In the genomic region with DNA sequence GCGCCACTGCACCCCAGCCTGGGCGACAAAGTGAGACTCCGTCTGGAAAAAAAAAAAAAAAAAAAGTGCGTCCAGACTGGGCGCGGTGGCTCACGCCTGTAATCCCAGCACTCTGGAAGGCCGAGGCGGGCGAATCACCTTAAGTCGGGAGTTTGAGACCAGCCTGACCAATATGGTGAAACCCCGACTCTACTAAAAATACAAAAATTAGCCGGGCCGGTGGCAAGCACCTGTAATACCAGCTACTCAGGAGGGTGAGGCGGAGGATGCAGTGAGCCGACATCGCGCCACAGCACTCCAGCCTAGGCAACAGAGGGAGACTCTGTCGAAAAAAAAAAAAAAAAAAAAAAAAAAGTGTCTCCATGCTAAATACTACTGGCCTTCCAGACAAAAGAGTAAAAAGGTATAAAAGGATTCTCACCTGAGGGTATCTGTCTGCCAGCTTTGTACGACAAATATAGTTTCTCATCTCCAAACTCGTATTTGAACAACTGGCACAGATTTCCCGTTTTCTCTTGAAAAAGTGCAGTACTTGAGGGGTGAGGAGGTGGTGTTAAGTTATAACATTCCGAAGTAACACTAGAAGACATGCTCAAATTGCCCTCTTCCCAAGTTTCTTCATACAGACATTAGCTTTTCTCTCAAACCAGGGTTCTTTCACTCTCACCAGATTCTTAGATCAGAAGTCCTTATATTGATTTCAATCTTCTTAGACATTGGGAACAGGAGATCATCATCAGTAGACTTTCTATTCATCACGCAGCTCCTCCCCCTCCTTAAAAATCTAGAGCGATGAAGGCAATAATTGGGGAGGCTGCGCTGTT, we compare ENCODE assay signal across 8 cellular contexts. TPM values are rescaled to one million over a fixed set of nuclear protein-coding genes. Genes with fewer than 3 reads are reported as not detected.
DNase-seq lines count a peak whose midpoint lies in the region; ATAC-seq and TF ChIP-seq lines count a peak whose summit lies in the region.

No MANE protein-coding gene starts in this region.

- H3K36me3 ChIP-seq in OCI-LY7 (ENCODE audit: insufficient read depth, low read length), result peaks cover 19% of the 10 kb centered on the region; the same call in 1 of the 2 replicates
- peaks cover 1% of the 10 kb centered on the region for H3K36me3 ChIP-seq in neuron (ENCODE audit: insufficient read depth, low read length)

- H3K9me3 Mint-ChIP-seq in activated CD8-positive, alpha-beta memory T cell treated with anti-CD3 and anti-CD28 coated beads, Interleukin-2, amount 10 ng/mL, durations not matched to agents 7 days and 5 days (ENCODE audit: low read depth), result no peaks in the 10 kb centered on the region

- H4K20me1 ChIP-seq in OCI-LY7 (ENCODE audit: insufficient read depth, low read length), result 0 out of 2 replicates have a peak, but pooled peaks cover 4% of the 10 kb centered on the region

- no peak for TF ChIP-seq POLR2A in GM18505 (IDR thresholded peaks at IDR 0.05; ENCODE audit: borderline replicate concordance, extremely low read depth, insufficient read depth, insufficient read length)

- H3K4me2 ChIP-seq in OCI-LY7 (ENCODE audit: low read length), result peak overlapping the region; percentile 71

- H3K4me1 ChIP-seq in OCI-LY7 (ENCODE audit: insufficient read depth, low read length, poor library complexity, severe bottlenecking) (peaks cover 45% of the 10 kb centered on the region), neuron (ENCODE audit: insufficient read depth, low read length) (peaks cover 24% of the 10 kb centered on the region)

- H3K27me3 Mint-ChIP-seq in activated CD8-positive, alpha-beta memory T cell treated with anti-CD3 and anti-CD28 coated beads, Interleukin-2, amount 10 ng/mL, durations not matched to agents 7 days and 5 days, result no peaks in the 10 kb centered on the region

- H3K27ac Mint-ChIP-seq in activated CD8-positive, alpha-beta memory T cell treated with anti-CD3 and anti-CD28 coated beads, Interleukin-2, amount 10 ng/mL, durations not matched to agents 7 days and 5 days, result peak overlapping the region; percentile 78

- H2AFZ ChIP-seq in OCI-LY7 (ENCODE audit: low read length), result peak overlapping the region; percentile 82; the same call in 1 of the 2 replicates
- peak overlapping the region; percentile 93 for H2AFZ ChIP-seq in neuron (ENCODE audit: low read depth, low read length)

- BruUV-seq in OCI-LY7 (replicated peaks; lab: Mats Ljungman, UMichigan), result TSS peak; percentile 58

- H3K27me3 ChIP-seq in neuron (ENCODE audit: insufficient read depth, low read length), result no peaks in the 10 kb centered on the region

- peak overlapping the region; percentile 88 for H3K4me3 Mint-ChIP-seq in activated CD8-positive, alpha-beta memory T cell treated with anti-CD3 and anti-CD28 coated beads, Interleukin-2, amount 10 ng/mL, durations not matched to agents 7 days and 5 days

- no peaks in the 10 kb centered on the region for H3K9me3 ChIP-seq in OCI-LY7 (ENCODE audit: low read length)
- no peaks in the 10 kb centered on the region for H3K9me3 ChIP-seq in neuron (ENCODE audit: low read length)

- no peaks in the 10 kb centered on the region for H3K9me2 ChIP-seq in OCI-LY7 (ENCODE audit: insufficient read depth, low read length)

- DNase-seq in activated CD8-positive, alpha-beta memory T cell treated with anti-CD3 and anti-CD28 coated beads, Interleukin-2, amount 10 ng/mL, durations not matched to agents 7 days and 5 days, result no peak
- DNase-seq in activated CD8-positive, alpha-beta memory T cell treated with anti-CD3 and anti-CD28 coated beads, Interleukin-2, amount 50 U/mL, for 4 hours, result no peak
- DNase-seq in OCI-LY7 (ENCODE audit: low spot score), result no peak
- peak; percentile 19 for DNase-seq in epithelial cell of esophagus (ENCODE audit: low read depth)
- no peak for DNase-seq in NCI-H446 treated with DMSO at 0.1 percent for 48 hours (lab: John Stamatoyannopoulos, UW)

- CTCF ChIA-PET in activated CD8-positive, alpha-beta memory T cell treated with anti-CD3 and anti-CD28 coated beads, Interleukin-2, amount 10 ng/mL, durations not matched to agents 7 days and 5 days (lab: Charles Lee), result interaction anchor here (0.7 to 1.3 kb wide), 6 partner anchors 9 to 1613 kb away, joined by 3 to 4 read pairs (median 3); a partner anchor contains a TSS
- CTCF ChIA-PET in OCI-LY7 (lab: Charles Lee; ENCODE audit: unreplicated experiment), result interaction anchor here (0.6 kb wide), 1 partner anchor 99 kb away, joined by 15 read pairs; no protein-coding TSS in a partner anchor

- ATAC-seq in activated CD8-positive, alpha-beta memory T cell treated with anti-CD3 and anti-CD28 coated beads, Interleukin-2, amount 10 ng/mL, durations not matched to agents 7 days and 5 days, result no peak
- ATAC-seq in HG02642 (IDR thresholded peaks at IDR 0.05; ENCODE audit: poor library complexity, unreplicated experiment) (no peak), GM18505 (IDR thresholded peaks at IDR 0.05; ENCODE audit: unreplicated experiment) (no peak)

- H3K4me1 Mint-ChIP-seq in activated CD8-positive, alpha-beta memory T cell treated with anti-CD3 and anti-CD28 coated beads, Interleukin-2, amount 10 ng/mL, durations not matched to agents 7 days and 5 days, result peaks cover 55% of the 10 kb centered on the region

- H3K4me3 ChIP-seq in OCI-LY7 (ENCODE audit: low read depth, low read length, poor library complexity, severe bottlenecking) (peak overlapping the region; percentile 96), epithelial cell of esophagus (ENCODE audit: low read length) (peak overlapping the region; percentile 83), neuron (ENCODE audit: low read length) (peak overlapping the region; percentile 72)

- H3K36me3 Mint-ChIP-seq in activated CD8-positive, alpha-beta memory T cell treated with anti-CD3 and anti-CD28 coated beads, Interleukin-2, amount 10 ng/mL, durations not matched to agents 7 days and 5 days, result peaks cover 31% of the 10 kb centered on the region

- H3K27ac ChIP-seq in OCI-LY7 (ENCODE audit: low read depth, low read length, poor library complexity, severe bottlenecking), result no peak overlapping the region

- intact Hi-C loops in OCI-LY7 (cut with micrococcal nuclease; ENCODE audit: unreplicated experiment), result loop anchor here (2.0 to 10.0 kb wide), 2 partner anchors 102 to 530 kb away; a partner anchor contains a TSS

- H3K79me2 ChIP-seq in OCI-LY7 (ENCODE audit: insufficient read depth, low read depth, low read length), result peaks cover 27% of the 10 kb centered on the region

- TF ChIP-seq CTCF in OCI-LY7 (conservative IDR thresholded peaks at IDR 0.05; ENCODE audit: low read length) (no peak), epithelial cell of esophagus (IDR thresholded peaks at IDR 0.05; ENCODE audit: insufficient read depth, low read depth, low read length, missing control alignments) (no peak)

- POLR2A ChIA-PET in OCI-LY7 (lab: Charles Lee), result interaction anchor here (0.6 to 0.7 kb wide), 7 partner anchors 15 to 608 kb away, joined by 3 to 7 read pairs (median 4); no protein-coding TSS in a partner anchor

RNA-seq across cellular contexts. Expression of a gene that starts 1.1 kb away (rescaled TPM):
- 10 to 100 TPM; 50.5 to 65.1 TPM for total RNA-seq in activated CD8-positive, alpha-beta memory T cell treated with anti-CD3 and anti-CD28 coated beads, Interleukin-2, amount 10 ng/mL, durations not matched to agents 7 days and 5 days
- total RNA-seq in OCI-LY7 (2014; rRNA removed; shearing (Covaris generic)), result 26.8 and 36.8 TPM in 2 replicates
- total RNA-seq in OCI-LY7 (2022), result 32.6 and 37.1 TPM in 2 replicates

RNA-seq across cellular contexts. Expression of a gene that starts 30.3 kb away (rescaled TPM):
- total RNA-seq in activated CD8-positive, alpha-beta memory T cell treated with anti-CD3 and anti-CD28 coated beads, Interleukin-2, amount 10 ng/mL, durations not matched to agents 7 days and 5 days, result not detected
- total RNA-seq in OCI-LY7 (2014; rRNA removed; shearing (Covaris generic)), result not detected in 2 replicates
- not detected in 2 replicates for total RNA-seq in OCI-LY7 (2022)
